ENCODE assay signal across 21 cellular contexts in genomic region chr6:157101166-157101565, GRCh38.
DNase-seq lines count a peak whose midpoint lies in the region; ATAC-seq, FAIRE-seq and TF ChIP-seq lines count a peak whose summit lies in the region.
"Had no signal": no experiment of that assay in that cellular context is flagged by ENCODE, and none has a peak within 500 bp of the region (broad histone marks: within the 10 kb centered on the region; RNA-seq: fewer than 3 reads in every experiment).

No MANE protein-coding gene starts in this region.

- intact Hi-C loops in CD4-positive, alpha-beta T cell (cut with DNase I, micrococcal nuclease), result loop anchor here in 1 of 2 experiments (2.0 to 5.0 kb wide), 2 partner anchors 49 to 66 kb away; no protein-coding TSS in a partner anchor
- intact Hi-C loops in activated T-helper 1 cell treated with anti-CD3 and anti-CD28 coated beads, Interleukin-12 subunit alpha, Interleukin-12 subunit beta, Interleukin-2, Interleukin-4 antibody, amounts not matched to agents 30 ng/mL and 10 ng/mL and 1 ng/mL, durations not matched to agents 14 hours and 24 hours and 36 hours (cut with micrococcal nuclease), result loop anchor here (2.0 to 10.0 kb wide), 4 partner anchors 68 to 1686 kb away; no protein-coding TSS in a partner anchor
- intact Hi-C loops in naive thymus-derived CD4-positive, alpha-beta T cell (cut with micrococcal nuclease), result loop anchor here in 1 of 2 donors (2.0 to 5.0 kb wide), 2 partner anchors 32 to 69 kb away; no protein-coding TSS in a partner anchor

- CTCF ChIA-PET in CD4-positive, alpha-beta T cell (lab: Charles Lee), result no interaction called here
- CTCF ChIA-PET in naive thymus-derived CD4-positive, alpha-beta T cell (lab: Charles Lee), result no interaction called here

- H3K9me3 Mint-ChIP-seq in activated T-cell treated with anti-CD3 and anti-CD28 coated beads, Interleukin-2, amount 50 U/mL, for 24 hours, result no peaks in the 10 kb centered on the region
- no peaks in the 10 kb centered on the region for H3K9me3 Mint-ChIP-seq in CD4-positive, alpha-beta T cell
- no peaks in the 10 kb centered on the region for H3K9me3 Mint-ChIP-seq in activated T-helper 1 cell treated with anti-CD3 and anti-CD28 coated beads, Interleukin-12 subunit alpha, Interleukin-12 subunit beta, Interleukin-2, Interleukin-4 antibody, amounts not matched to agents 30 ng/mL and 10 ng/mL and 1 ng/mL, durations not matched to agents 14 hours and 24 hours and 36 hours
- H3K9me3 Mint-ChIP-seq in naive thymus-derived CD4-positive, alpha-beta T cell, result peaks cover 0 to 3% (median 0%) of the 10 kb centered on the region in 11 donors

- no peaks in the 10 kb centered on the region for H3K36me3 ChIP-seq in naive thymus-derived CD4-positive, alpha-beta T cell (ENCODE audit: control insufficient read depth in 2 of 3, insufficient read depth in 3 of 3, low read length in 3 of 3)

- peaks cover 22% of the 10 kb centered on the region in 2 donors for H3K4me1 ChIP-seq in naive thymus-derived CD4-positive, alpha-beta T cell (ENCODE audit: control insufficient read depth in 2 of 2, insufficient read depth in 2 of 2, low read length in 2 of 2)
- H3K4me1 ChIP-seq: BLaER1 had no signal

- no peak overlapping the region for H3K4me3 Mint-ChIP-seq in activated T-cell treated with anti-CD3 and anti-CD28 coated beads, Interleukin-2, amount 50 U/mL, for 24 hours
- H3K4me3 Mint-ChIP-seq in CD4-positive, alpha-beta T cell, result no peak overlapping the region
- no peak overlapping the region for H3K4me3 Mint-ChIP-seq in activated T-helper 1 cell treated with anti-CD3 and anti-CD28 coated beads, Interleukin-12 subunit alpha, Interleukin-12 subunit beta, Interleukin-2, Interleukin-4 antibody, amounts not matched to agents 30 ng/mL and 10 ng/mL and 1 ng/mL, durations not matched to agents 14 hours and 24 hours and 36 hours
- peak overlapping the region in 4 of 10 donors; percentile 4 to 89 (median 76) for H3K4me3 Mint-ChIP-seq in naive thymus-derived CD4-positive, alpha-beta T cell

- no peaks in the 10 kb centered on the region for H3K27me3 ChIP-seq in CD4-positive, alpha-beta T cell (ENCODE audit: control insufficient read depth, insufficient read depth, low read length)
- no peaks in the 10 kb centered on the region for H3K27me3 ChIP-seq in naive thymus-derived CD4-positive, alpha-beta T cell (ENCODE audit: control insufficient read depth in 2 of 2, insufficient read depth in 2 of 2, low read length in 2 of 2)
- H3K27me3 ChIP-seq: BLaER1 had no signal

- no peak overlapping the region for H3K27ac ChIP-seq in CD4-positive, alpha-beta T cell (ENCODE audit: low read depth, low read length)
- no peak overlapping the region for H3K27ac ChIP-seq in naive thymus-derived CD4-positive, alpha-beta T cell (ENCODE audit: low read depth, low read length)
- H3K27ac ChIP-seq: A549, BLaER1 had no signal

- H3K27me3 Mint-ChIP-seq in activated T-cell treated with anti-CD3 and anti-CD28 coated beads, Interleukin-2, amount 50 U/mL, for 24 hours, result no peaks in the 10 kb centered on the region
- no peaks in the 10 kb centered on the region for H3K27me3 Mint-ChIP-seq in CD4-positive, alpha-beta T cell
- H3K27me3 Mint-ChIP-seq in activated T-helper 1 cell treated with anti-CD3 and anti-CD28 coated beads, Interleukin-12 subunit alpha, Interleukin-12 subunit beta, Interleukin-2, Interleukin-4 antibody, amounts not matched to agents 30 ng/mL and 10 ng/mL and 1 ng/mL, durations not matched to agents 14 hours and 24 hours and 36 hours (ENCODE audit: insufficient read depth), result no peaks in the 10 kb centered on the region
- H3K27me3 Mint-ChIP-seq in naive thymus-derived CD4-positive, alpha-beta T cell, result no peaks in the 10 kb centered on the region

- H3K36me3 Mint-ChIP-seq in activated T-cell treated with anti-CD3 and anti-CD28 coated beads, Interleukin-2, amount 50 U/mL, for 24 hours (ENCODE audit: low read depth), result peaks cover 44% of the 10 kb centered on the region
- peaks cover 26% of the 10 kb centered on the region for H3K36me3 Mint-ChIP-seq in CD4-positive, alpha-beta T cell (ENCODE audit: low read depth)
- peaks cover 8% of the 10 kb centered on the region for H3K36me3 Mint-ChIP-seq in activated T-helper 1 cell treated with anti-CD3 and anti-CD28 coated beads, Interleukin-12 subunit alpha, Interleukin-12 subunit beta, Interleukin-2, Interleukin-4 antibody, amounts not matched to agents 30 ng/mL and 10 ng/mL and 1 ng/mL, durations not matched to agents 14 hours and 24 hours and 36 hours (ENCODE audit: low read depth)
- peaks cover 3 to 28% (median 12%) of the 10 kb centered on the region in 5 donors for H3K36me3 Mint-ChIP-seq in naive thymus-derived CD4-positive, alpha-beta T cell

- ATAC-seq in CD4-positive, alpha-beta T cell (ENCODE audit: poor library complexity), result no peak
- ATAC-seq in naive thymus-derived CD4-positive, alpha-beta T cell, result no peak
- ATAC-seq: A549, HepG2 had no signal

- POLR2A ChIA-PET in CD4-positive, alpha-beta T cell (lab: Charles Lee), result no interaction called here
- POLR2A ChIA-PET in naive thymus-derived CD4-positive, alpha-beta T cell (lab: Charles Lee), result no interaction called here

- no peak for TF ChIP-seq CTCF in CD4-positive, alpha-beta T cell (IDR thresholded peaks at IDR 0.05)

- FAIRE-seq in GM19239 (lab: Jason Lieb, UNC), result no peak
- FAIRE-seq: A549, HepG2, RCC 7860 had no signal

- peaks cover 72% of the 10 kb centered on the region for H3K4me1 Mint-ChIP-seq in activated T-cell treated with anti-CD3 and anti-CD28 coated beads, Interleukin-2, amount 50 U/mL, for 24 hours (ENCODE audit: low read depth)
- peaks cover 80% of the 10 kb centered on the region for H3K4me1 Mint-ChIP-seq in CD4-positive, alpha-beta T cell (ENCODE audit: low read depth)
- H3K4me1 Mint-ChIP-seq in activated T-helper 1 cell treated with anti-CD3 and anti-CD28 coated beads, Interleukin-12 subunit alpha, Interleukin-12 subunit beta, Interleukin-2, Interleukin-4 antibody, amounts not matched to agents 30 ng/mL and 10 ng/mL and 1 ng/mL, durations not matched to agents 14 hours and 24 hours and 36 hours (ENCODE audit: low read depth), result peaks cover 64% of the 10 kb centered on the region
- peaks cover 22 to 88% (median 68%) of the 10 kb centered on the region in 7 donors for H3K4me1 Mint-ChIP-seq in naive thymus-derived CD4-positive, alpha-beta T cell

- H3K27ac Mint-ChIP-seq in activated T-cell treated with anti-CD3 and anti-CD28 coated beads, Interleukin-2, amount 50 U/mL, for 24 hours, result peak overlapping the region; percentile 90
- peak overlapping the region; percentile 95 for H3K27ac Mint-ChIP-seq in CD4-positive, alpha-beta T cell
- H3K27ac Mint-ChIP-seq in activated T-helper 1 cell treated with anti-CD3 and anti-CD28 coated beads, Interleukin-12 subunit alpha, Interleukin-12 subunit beta, Interleukin-2, Interleukin-4 antibody, amounts not matched to agents 30 ng/mL and 10 ng/mL and 1 ng/mL, durations not matched to agents 14 hours and 24 hours and 36 hours, result peak overlapping the region; percentile 86
- H3K27ac Mint-ChIP-seq in naive thymus-derived CD4-positive, alpha-beta T cell, result peak overlapping the region in 8 of 9 donors; percentile 33 to 94 (median 88)

- H3K4me3 ChIP-seq in naive thymus-derived CD4-positive, alpha-beta T cell (ENCODE audit: low read length), result no peak overlapping the region
- H3K4me3 ChIP-seq: A549, BLaER1 had no signal

- H3K9me3 ChIP-seq in CD4-positive, alpha-beta T cell (ENCODE audit: control insufficient read depth, low read length), result no peaks in the 10 kb centered on the region
- H3K9me3 ChIP-seq in naive thymus-derived CD4-positive, alpha-beta T cell (ENCODE audit: control insufficient read depth in 2 of 3, low read length in 3 of 3), result no peaks in the 10 kb centered on the region
- H3K9me3 ChIP-seq: A549, BLaER1 had no signal

- no peak for DNase-seq in activated T-cell treated with anti-CD3 and anti-CD28 coated beads, Interleukin-2, amount 50 U/mL, for 24 hours
- DNase-seq in activated T-cell treated with anti-CD3 and anti-CD28 coated beads for 4 hours (no peak), foreskin melanocyte (no peak), NOMO-1 treated with dmso at 0.1 percent for 144 hours (lab: John Stamatoyannopoulos, UW; ENCODE audit: unreplicated experiment) (no peak), GM19239 (ENCODE audit: insufficient read length, low spot score) (no peak)
- no peak for DNase-seq in CD4-positive, alpha-beta T cell
- DNase-seq in activated T-helper 1 cell treated with anti-CD3 and anti-CD28 coated beads, Interleukin-12 subunit alpha, Interleukin-12 subunit beta, Interleukin-2, Interleukin-4 antibody, amounts not matched to agents 30 ng/mL and 10 ng/mL and 1 ng/mL, durations not matched to agents 14 hours and 24 hours and 36 hours (ENCODE audit: low spot score), result no peak
- DNase-seq in naive thymus-derived CD4-positive, alpha-beta T cell, result no peak
- DNase-seq: DMS79 treated with DMSO at 0.1 percent for 48 hours; KBM-7; MV-4-11; NCI-H1694 treated with DMSO at 0.1 percent for 48 hours; NCI-H2107; NCI-H510A; NCI-H748 treated with DMSO at 0.1 percent for 48 hours; NK-92 treated with Interleukin-12 subunit alpha and Interleukin-12 subunit beta, amount 100 ng/mL, for 24 hours; SHP77 had no signal
